Comparison of ENCODE assay signal across 21 cellular contexts in the genomic region with DNA sequence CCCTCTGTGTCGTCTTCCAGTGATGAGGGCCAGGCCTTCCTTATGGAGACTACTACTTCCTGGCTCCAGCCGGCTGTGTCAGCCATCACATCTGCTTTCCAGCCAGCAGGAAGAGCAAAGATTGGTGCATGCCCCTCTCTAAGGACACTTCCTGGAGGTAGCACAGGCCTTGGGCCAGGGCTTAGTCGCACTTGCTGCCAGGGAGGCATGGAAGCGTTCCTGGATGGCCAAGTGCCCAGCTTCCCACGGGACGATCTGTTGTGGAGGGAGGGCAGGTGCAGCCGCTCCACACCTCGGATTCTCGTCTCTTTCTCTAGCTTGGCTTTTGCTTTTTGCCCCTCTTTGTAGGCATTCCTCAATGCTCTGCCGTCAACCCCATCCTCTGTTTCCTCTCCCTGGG. TPM values are rescaled to one million over a fixed set of nuclear protein-coding genes. Genes with fewer than 3 reads are reported as not detected.
DNase-seq lines count a peak whose midpoint lies in the region; ATAC-seq, FAIRE-seq and TF ChIP-seq lines count a peak whose summit lies in the region.
"Had no signal": no experiment of that assay in that cellular context is flagged by ENCODE, and none has a peak within 500 bp of the region (broad histone marks: within the 10 kb centered on the region; RNA-seq: fewer than 3 reads in every experiment).

No MANE protein-coding gene starts in this region.

- TF ChIP-seq CTCF in liver (IDR thresholded peaks at IDR 0.05; ENCODE audit: low read depth, low read length, missing input control) (no peak), HepG2 (CRISPR knock-in tag; IDR thresholded peaks at IDR 0.05) (no peak), esophagus muscularis mucosa (IDR thresholded peaks at IDR 0.05) (no peak)

- peak overlapping the region in 1 of 3 donors; percentile 28 for H3K4me3 ChIP-seq in liver (ENCODE audit: low read depth in 1 of 3, low read length in 3 of 3)
- H3K4me3 ChIP-seq in HepG2 (replicated peaks in 1 of 3; ENCODE audit: insufficient read depth in 1 of 3, low read depth in 2 of 3, low read length in 3 of 3), result no peak overlapping the region
- H3K4me3 ChIP-seq in esophagus muscularis mucosa, result no peak overlapping the region
- H3K4me3 ChIP-seq in H7 (ENCODE audit: insufficient read depth, low read depth, low read length), result no peak overlapping the region
- H3K4me3 ChIP-seq: K562 had no signal

- H3K79me2 ChIP-seq in HepG2 (ENCODE audit: insufficient read depth, low read length), result no peaks in the 10 kb centered on the region

- DNase-seq in HepG2 (ENCODE audit: low spot score) (no peak), esophagus muscularis mucosa (ENCODE audit: extremely low spot score) (peak; percentile 64), midbrain (lab: John Stamatoyannopoulos, UW) (peak; percentile 1), T-helper 2 cell (no peak), H7 (no peak), hepatic stellate cell (ENCODE audit: low spot score) (no peak)
- DNase-seq: BE2C; EL; MM.1S; NCI-H1048; NCI-H1436; NCI-H187 treated with DMSO at 0.1 percent for 48 hours; NCI-H226; NCI-H510A treated with DMSO at 0.1 percent for 48 hours; NCI-H774; NK-92 treated with Interleukin-12 subunit alpha and Interleukin-12 subunit beta, amount 100 ng/mL, for 24 hours had no signal

- POLR2A ChIA-PET in HepG2 (lab: Yijun Ruan, JAX), result no interaction called here

- CTCF ChIA-PET in HepG2 (lab: Yijun Ruan, JAX; ENCODE audit: low intra/inter-chr PET ratio, low total read pairs), result no interaction called here

- TF ChIP-seq POLR2A in HepG2 (IDR thresholded peaks at IDR 0.05; ENCODE audit: insufficient read depth in 1 of 2, low read depth in 2 of 2, low read length in 2 of 2), result no peak
- no peak for TF ChIP-seq POLR2A in esophagus muscularis mucosa (IDR thresholded peaks at IDR 0.05; ENCODE audit: low read depth)

- H3K9ac ChIP-seq in liver (ENCODE audit: low read depth in 1 of 2, low read length in 2 of 2) (no peak overlapping the region), HepG2 (ENCODE audit: insufficient read depth, low read depth, low read length) (no peak overlapping the region)

- in situ Hi-C loops in HepG2 (cut with HindIII; ENCODE audit: extremely low pct_ligation_motif_present, low pct_unique_long_range_greater_than_20kb), result no loop called here

- no peaks in the 10 kb centered on the region for H3K9me3 ChIP-seq in liver (ENCODE audit: control insufficient read depth in 4 of 4, low read length in 3 of 4)
- H3K9me3 ChIP-seq in HepG2 (ENCODE audit: low read length), result no peaks in the 10 kb centered on the region
- no peaks in the 10 kb centered on the region for H3K9me3 ChIP-seq in esophagus muscularis mucosa
- H3K9me3 ChIP-seq: BE2C had no signal

- H3K27me3 ChIP-seq in liver (ENCODE audit: control insufficient read depth in 4 of 4, insufficient read depth in 4 of 4, low read length in 3 of 4) (no peaks in the 10 kb centered on the region), HepG2 (ENCODE audit: control insufficient read depth in 1 of 2, insufficient read depth in 2 of 2, low read length in 2 of 2) (no peaks in the 10 kb centered on the region), esophagus muscularis mucosa (no peaks in the 10 kb centered on the region), H7 (ENCODE audit: control insufficient read depth, insufficient read depth, low read length) (no peaks in the 10 kb centered on the region)
- H3K27me3 ChIP-seq: BE2C had no signal

- ATAC-seq in HepG2, result no peak
- ATAC-seq: K562 had no signal

- intact Hi-C loops in HepG2 (cut with micrococcal nuclease; ENCODE audit: unreplicated experiment), result no loop called here
- intact Hi-C loops in esophagus muscularis mucosa (cut with DNase I), result no loop called here

- peaks cover 0 to 47% (median 24%) of the 10 kb centered on the region in 4 donors for H3K4me1 ChIP-seq in liver (ENCODE audit: control insufficient read depth in 4 of 4, insufficient read depth in 4 of 4, low read length in 3 of 4)
- peaks cover 22% of the 10 kb centered on the region for H3K4me1 ChIP-seq in HepG2 (ENCODE audit: insufficient read depth, low read length)
- peaks cover 0 to 9% (median 4%) of the 10 kb centered on the region in 4 donors for H3K4me1 ChIP-seq in esophagus muscularis mucosa
- H3K4me1 ChIP-seq: BE2C had no signal

- TF ChIP-seq RAD21 in liver (IDR thresholded peaks at IDR 0.05) (no peak), HepG2 (CRISPR knock-in tag; IDR thresholded peaks at IDR 0.05) (no peak)

- FAIRE-seq in HepG2 (lab: Jason Lieb, UNC), result no peak
- FAIRE-seq: D721Med, GM19239, K562 had no signal

- no peaks in the 10 kb centered on the region for H4K20me1 ChIP-seq in HepG2 (ENCODE audit: insufficient read depth, low read length)

- no peak for TF ChIP-seq EP300 in HepG2 (IDR thresholded peaks at IDR 0.05; ENCODE audit: low read depth in 2 of 2, low read length in 2 of 2)
- no peak for TF ChIP-seq EP300 in HepG2 (CRISPR knock-in tag; IDR thresholded peaks at IDR 0.05; ENCODE audit: borderline replicate concordance)
- no peak for TF ChIP-seq EP300 in esophagus muscularis mucosa (IDR thresholded peaks at IDR 0.05)

- no TSS peak for BruUV-seq in HepG2 (replicated peaks; lab: Mats Ljungman, UMichigan)

- H3K4me2 ChIP-seq in HepG2 (ENCODE audit: low read depth, low read length), result no peak overlapping the region

- WGBS in liver, result 55% methylated on average over 10 of the region's 10 CpGs
- 88% methylated on average over 10 of the region's 10 CpGs for WGBS in HepG2 (ENCODE audit: low lambda C conversion rate)
- WGBS in esophagus muscularis mucosa, result 54% methylated on average over 9 of the region's 10 CpGs

- H3K27ac ChIP-seq in liver (ENCODE audit: low read depth in 1 of 2, low read length in 2 of 2) (peak overlapping the region in 1 of 2 donors; percentile 26), HepG2 (ENCODE audit: extremely low read length, insufficient read depth, low read length) (no peak overlapping the region), esophagus muscularis mucosa (replicated peaks in 1 of 4) (no peak overlapping the region)
- H3K27ac ChIP-seq: RWPE1 had no signal

- H2AFZ ChIP-seq in HepG2 (ENCODE audit: low read length), result no peak overlapping the region

- H3K36me3 ChIP-seq in liver (ENCODE audit: control insufficient read depth in 4 of 4, insufficient read depth in 3 of 4, low read depth in 1 of 4, low read length in 3 of 4) (peaks cover 2 to 29% (median 17%) of the 10 kb centered on the region in 4 donors), HepG2 (replicated peaks in 1 of 2; ENCODE audit: control insufficient read depth in 1 of 2, insufficient read depth in 2 of 2, low read length in 2 of 2) (0 out of 5 replicates have a peak, but pooled peaks cover 0 to 1% of the 10 kb centered on the region in 2 experiments), esophagus muscularis mucosa (peaks cover 27 to 95% (median 82%) of the 10 kb centered on the region in 4 donors), H7 (replicated peaks; ENCODE audit: control insufficient read depth, insufficient read depth, low read length) (peaks cover 3% of the 10 kb centered on the region)
- H3K36me3 ChIP-seq: BE2C had no signal

RNA-seq across cellular contexts. Expression of a gene that starts 11.9 kb away (rescaled TPM):
- 10 to 100 TPM; 11.9 to 20.7 TPM for total RNA-seq in liver
- 10 to 100 TPM; 10.1 to 16.1 TPM for polyA plus RNA-seq in liver
- total RNA-seq in HepG2 (2016; rRNA removed; fragmentation: Illumina TruSeq; extraction: Trizol), result 8.4 and 10.7 TPM in 2 replicates
- total RNA-seq in HepG2 (2016; cell fraction: cytosol; rRNA removed; fragmentation: Illumina TruSeq; extraction: Trizol; ENCODE audit: low read depth), result 5.5 and 7.1 TPM in 2 replicates
- 7.1 and 13.2 TPM in 2 replicates for total RNA-seq in HepG2 (2016; cell fraction: insoluble cytoplasmic fraction; rRNA removed; fragmentation: Illumina TruSeq; extraction: Trizol)
- 7.3 and 7.5 TPM in 2 replicates for total RNA-seq in HepG2 (2016; cell fraction: membrane; rRNA removed; fragmentation: Illumina TruSeq; extraction: Trizol)
- total RNA-seq in HepG2 (2016; cell fraction: nucleus; rRNA removed; fragmentation: Illumina TruSeq; extraction: Trizol), result 16.6 and 17.0 TPM in 2 replicates
- polyA plus RNA-seq in HepG2 (2011; rRNA removed), result 8.8 and 11.6 TPM in 2 replicates
- polyA plus RNA-seq in HepG2 (2011; cell fraction: cytosol; rRNA removed), result 6.1 and 7.4 TPM in 2 replicates
- polyA plus RNA-seq in HepG2 (2011; cell fraction: nucleus; rRNA removed), result 35.0 and 45.3 TPM in 2 replicates
- polyA plus RNA-seq in HepG2 (2012), result 7.7 and 8.9 TPM in 2 replicates
- polyA plus RNA-seq in HepG2 (2016; cell fraction: cytosol; fragmentation: Illumina TruSeq; extraction: Trizol; ENCODE audit: low read depth), result 1.9 and 2.2 TPM in 2 replicates
- polyA plus RNA-seq in HepG2 (2016; cell fraction: insoluble cytoplasmic fraction; fragmentation: Illumina TruSeq; extraction: Trizol; ENCODE audit: low read depth), result 4.8 and 5.9 TPM in 2 replicates
- polyA plus RNA-seq in HepG2 (2016; cell fraction: membrane; fragmentation: Illumina TruSeq; extraction: Trizol; ENCODE audit: low read depth), result 2.4 and 3.3 TPM in 2 replicates
- polyA plus RNA-seq in HepG2 (2016; cell fraction: nucleus; fragmentation: Illumina TruSeq; extraction: Trizol; ENCODE audit: insufficient read depth, low read depth), result 28.4 and 29.0 TPM in 2 replicates
- polyA minus RNA-seq in HepG2 (2011; rRNA and poly(A)+ RNA removed; ENCODE audit: low replicate concordance), result 6.3 TPM in 2 replicates
- polyA minus RNA-seq in HepG2 (2011; cell fraction: cytosol; rRNA and poly(A)+ RNA removed), result 2.4 and 4.4 TPM in 2 replicates
- polyA minus RNA-seq in HepG2 (2011; cell fraction: nucleus; rRNA and poly(A)+ RNA removed), result 10.9 and 14.3 TPM in 2 replicates
- total RNA-seq in esophagus muscularis mucosa, result 10 to 100 TPM in 3 of 4 donors, 1 to 10 TPM in 1; 9.6 to 13.3 (median 12.4) TPM
- 13.4 and 22.9 TPM in 2 replicates for total RNA-seq in H7 (2014; rRNA removed; shearing (Covaris generic))

RNA-seq across cellular contexts. Expression of a gene that starts 11.9 kb away (rescaled TPM):
- 1 to 10 TPM in 1 of 2 donors, under 1 TPM in 1; 0.89 to 1.5 TPM for total RNA-seq in liver
- polyA plus RNA-seq in liver, result 1 to 10 TPM in 1 of 2 donors, under 1 TPM in 1; 0.37 to 2.3 TPM
- total RNA-seq in HepG2 (2016; rRNA removed; fragmentation: Illumina TruSeq; extraction: Trizol), result 3.1 and 4.3 TPM in 2 replicates
- 1.7 and 1.9 TPM in 2 replicates for total RNA-seq in HepG2 (2016; cell fraction: cytosol; rRNA removed; fragmentation: Illumina TruSeq; extraction: Trizol; ENCODE audit: low read depth)
- total RNA-seq in HepG2 (2016; cell fraction: insoluble cytoplasmic fraction; rRNA removed; fragmentation: Illumina TruSeq; extraction: Trizol), result 3.0 and 4.1 TPM in 2 replicates
- 4.9 and 5.8 TPM in 2 replicates for total RNA-seq in HepG2 (2016; cell fraction: membrane; rRNA removed; fragmentation: Illumina TruSeq; extraction: Trizol)
- 6.6 and 7.6 TPM in 2 replicates for total RNA-seq in HepG2 (2016; cell fraction: nucleus; rRNA removed; fragmentation: Illumina TruSeq; extraction: Trizol)
- 1.7 and 2.1 TPM in 2 replicates for polyA plus RNA-seq in HepG2 (2011; rRNA removed)
- 1.1 TPM in 2 replicates for polyA plus RNA-seq in HepG2 (2011; cell fraction: cytosol; rRNA removed)
- polyA plus RNA-seq in HepG2 (2011; cell fraction: nucleus; rRNA removed), result 2.6 and 3.0 TPM in 2 replicates
- polyA plus RNA-seq in HepG2 (2012), result 6.2 and 8.3 TPM in 2 replicates
- 1.8 and 2.2 TPM in 2 replicates for polyA plus RNA-seq in HepG2 (2016; cell fraction: cytosol; fragmentation: Illumina TruSeq; extraction: Trizol; ENCODE audit: low read depth)
- polyA plus RNA-seq in HepG2 (2016; cell fraction: insoluble cytoplasmic fraction; fragmentation: Illumina TruSeq; extraction: Trizol; ENCODE audit: low read depth), result 3.8 and 4.0 TPM in 2 replicates
- polyA plus RNA-seq in HepG2 (2016; cell fraction: membrane; fragmentation: Illumina TruSeq; extraction: Trizol; ENCODE audit: low read depth), result 5.3 and 5.7 TPM in 2 replicates
- 10.1 and 11.1 TPM in 2 replicates for polyA plus RNA-seq in HepG2 (2016; cell fraction: nucleus; fragmentation: Illumina TruSeq; extraction: Trizol; ENCODE audit: insufficient read depth, low read depth)
- 0.30 and 0.36 TPM in 2 replicates for polyA minus RNA-seq in HepG2 (2011; rRNA and poly(A)+ RNA removed; ENCODE audit: low replicate concordance)
- 0.30 and 1.1 TPM in 2 replicates for polyA minus RNA-seq in HepG2 (2011; cell fraction: cytosol; rRNA and poly(A)+ RNA removed)
- 5.0 and 5.8 TPM in 2 replicates for polyA minus RNA-seq in HepG2 (2011; cell fraction: nucleus; rRNA and poly(A)+ RNA removed)
- 1 to 10 TPM in 3 of 4 donors, under 1 TPM in 1; 0.57 to 3.3 (median 1.5) TPM for total RNA-seq in esophagus muscularis mucosa
- total RNA-seq in H7 (2014; rRNA removed; shearing (Covaris generic)), result 1.3 and 1.7 TPM in 2 replicates

RNA-seq across cellular contexts. Expression of a gene that starts 39.0 kb away (rescaled TPM):
- total RNA-seq in liver (10 to 100 TPM; 22.6 to 25.7 TPM), HepG2 (2016; rRNA removed; fragmentation: Illumina TruSeq; extraction: Trizol) (42.1 and 58.5 TPM in 2 replicates), esophagus muscularis mucosa (10 to 100 TPM; 64.6 to 96.5 (median 78.0) TPM)
- polyA plus RNA-seq in liver (10 to 100 TPM; 10.2 to 14.7 TPM), HepG2 (2011; rRNA removed) (84.1 and 88.0 TPM in 2 replicates)
- 38.4 and 41.0 TPM in 2 replicates for total RNA-seq in HepG2 (2016; cell fraction: cytosol; rRNA removed; fragmentation: Illumina TruSeq; extraction: Trizol; ENCODE audit: low read depth)
- 39.7 and 57.3 TPM in 2 replicates for total RNA-seq in HepG2 (2016; cell fraction: insoluble cytoplasmic fraction; rRNA removed; fragmentation: Illumina TruSeq; extraction: Trizol)
- 63.2 and 66.3 TPM in 2 replicates for total RNA-seq in HepG2 (2016; cell fraction: membrane; rRNA removed; fragmentation: Illumina TruSeq; extraction: Trizol)
- 70.6 and 78.5 TPM in 2 replicates for total RNA-seq in HepG2 (2016; cell fraction: nucleus; rRNA removed; fragmentation: Illumina TruSeq; extraction: Trizol)
- 28.9 and 50.3 TPM in 2 replicates for polyA plus RNA-seq in HepG2 (2011; cell fraction: cytosol; rRNA removed)
- polyA plus RNA-seq in HepG2 (2011; cell fraction: nucleus; rRNA removed), result 115 and 149 TPM in 2 replicates
- 126 and 147 TPM in 2 replicates for polyA plus RNA-seq in HepG2 (2012)
- polyA plus RNA-seq in HepG2 (2016; cell fraction: cytosol; fragmentation: Illumina TruSeq; extraction: Trizol; ENCODE audit: low read depth), result 27.2 and 31.3 TPM in 2 replicates
- 105 and 115 TPM in 2 replicates for polyA plus RNA-seq in HepG2 (2016; cell fraction: insoluble cytoplasmic fraction; fragmentation: Illumina TruSeq; extraction: Trizol; ENCODE audit: low read depth)
- 54.1 and 57.5 TPM in 2 replicates for polyA plus RNA-seq in HepG2 (2016; cell fraction: membrane; fragmentation: Illumina TruSeq; extraction: Trizol; ENCODE audit: low read depth)
- polyA plus RNA-seq in HepG2 (2016; cell fraction: nucleus; fragmentation: Illumina TruSeq; extraction: Trizol; ENCODE audit: insufficient read depth, low read depth), result 176 and 187 TPM in 2 replicates
- 13.6 and 19.1 TPM in 2 replicates for polyA minus RNA-seq in HepG2 (2011; rRNA and poly(A)+ RNA removed; ENCODE audit: low replicate concordance)
- 38.1 and 47.9 TPM in 2 replicates for polyA minus RNA-seq in HepG2 (2011; cell fraction: cytosol; rRNA and poly(A)+ RNA removed)
- 131 and 155 TPM in 2 replicates for polyA minus RNA-seq in HepG2 (2011; cell fraction: nucleus; rRNA and poly(A)+ RNA removed)
- 19.9 and 22.1 TPM in 2 replicates for total RNA-seq in H7 (2014; rRNA removed; shearing (Covaris generic))

Comparison
In these comparisons a context has a peak if more than half of its experiments do, and no peak if none do; other contexts are left out.
1. DNase-seq: peak in esophagus muscularis mucosa (single experiment) and midbrain (single experiment); none in HepG2 (single experiment), T-helper 2 cell (0 of 5), H7 (single experiment) and hepatic stellate cell (single experiment).